In genomic region chr20:62887147-62887859, GRCh38 we compare ENCODE assay signal across 8 cellular contexts. TPM values are rescaled to one million over a fixed set of nuclear protein-coding genes. Genes with fewer than 3 reads are reported as not detected.
DNase-seq lines count a peak whose midpoint lies in the region; ATAC-seq and TF ChIP-seq lines count a peak whose summit lies in the region.

No MANE protein-coding gene starts in this region.

- TF ChIP-seq CTCF in tibial artery (IDR thresholded peaks at IDR 0.05) (no peak), Calu3 (IDR thresholded peaks at IDR 0.05; ENCODE audit: unreplicated experiment) (no peak)

- CTCF ChIA-PET in Calu3 (lab: Charles Lee), result interaction anchor here (1.2 kb wide), 1 partner anchor 10 kb away, joined by 3 read pairs; no protein-coding TSS in a partner anchor

- no TSS peak for BruUV-seq in Calu3 (replicated peaks; lab: Mats Ljungman, UMichigan)

- no peaks in the 10 kb centered on the region for H3K27me3 Mint-ChIP-seq in Calu3 (ENCODE audit: unreplicated experiment)

- H3K4me1 ChIP-seq in tibial artery, result peaks cover 0 to 6% (median 0%) of the 10 kb centered on the region in 4 donors

- H3K4me3 ChIP-seq in tibial artery, result no peak overlapping the region

- H3K27me3 ChIP-seq in tibial artery, result no peaks in the 10 kb centered on the region

- no peak overlapping the region for H3K27ac ChIP-seq in tibial artery

- DNase-seq in COLO668 (lab: John Stamatoyannopoulos, UW; ENCODE audit: unreplicated experiment) (peak; percentile 90), NCI-H1694 (lab: John Stamatoyannopoulos, UW) (peak; percentile 15), left ventricle myocardium superior (peak; percentile 82), tibial artery (no peak), Calu3 (no peak)
- DNase-seq in activated T-cell treated with anti-CD3 and anti-CD28 coated beads, Interleukin-2, amount 50 U/mL, for 1 hour, result peak; percentile 37

- no peak overlapping the region for H3K27ac Mint-ChIP-seq in Calu3 (ENCODE audit: unreplicated experiment)

- ATAC-seq in left ventricle myocardium superior, result peak; percentile 87
- no peak for ATAC-seq in HG03342 (IDR thresholded peaks at IDR 0.05; ENCODE audit: unreplicated experiment)
- ATAC-seq in HG03280 (IDR thresholded peaks at IDR 0.05; ENCODE audit: unreplicated experiment), result no peak

- no peak overlapping the region for H3K4me3 Mint-ChIP-seq in Calu3 (ENCODE audit: low read depth, unreplicated experiment)

- intact Hi-C loops in left ventricle myocardium superior (cut with micrococcal nuclease) (no loop called here), tibial artery (cut with DNase I; ENCODE audit: low total_unique reads) (no loop called here), Calu3 (cut with micrococcal nuclease; ENCODE audit: unreplicated experiment) (no loop called here)

- H3K9me3 ChIP-seq in tibial artery, result no peaks in the 10 kb centered on the region

- H3K36me3 Mint-ChIP-seq in Calu3 (ENCODE audit: insufficient read depth, unreplicated experiment), result peaks cover 69% of the 10 kb centered on the region

- no peaks in the 10 kb centered on the region for H3K9me3 Mint-ChIP-seq in Calu3 (ENCODE audit: low read depth, unreplicated experiment)

- peaks cover 41 to 69% (median 54%) of the 10 kb centered on the region in 3 donors for H3K36me3 ChIP-seq in tibial artery

- H3K4me1 Mint-ChIP-seq in Calu3 (ENCODE audit: low read depth, unreplicated experiment), result no peaks in the 10 kb centered on the region

RNA-seq across cellular contexts. Expression of gene TCFL5, which starts 25.7 kb away (rescaled TPM):
- total RNA-seq in left ventricle myocardium superior (6.1 TPM), Calu3 (2022) (18.9 and 22.3 TPM in 2 replicates)

RNA-seq across cellular contexts. Expression of gene DIDO1, which starts 39.0 kb away (rescaled TPM):
- total RNA-seq in left ventricle myocardium superior (38.3 TPM), Calu3 (2022) (75.6 and 77.1 TPM in 2 replicates)

RNA-seq across cellular contexts. Expression of gene GID8, which starts 50.6 kb away (rescaled TPM):
- total RNA-seq in left ventricle myocardium superior, result 16.1 TPM
- 64.3 and 64.6 TPM in 2 replicates for total RNA-seq in Calu3 (2022)

Comparison
In these comparisons a context has a peak if more than half of its experiments do, and no peak if none do; other contexts are left out.
1. DNase-seq: peak in COLO668 (single experiment), NCI-H1694 (single experiment), activated T-cell treated with anti-CD3 and anti-CD28 coated beads, Interleukin-2, amount 50 U/mL, for 1 hour (single experiment) and left ventricle myocardium superior (single experiment); none in tibial artery (0 of 2) and Calu3 (single experiment).